ENCODE assay signal across 23 cellular contexts in the genomic region with DNA sequence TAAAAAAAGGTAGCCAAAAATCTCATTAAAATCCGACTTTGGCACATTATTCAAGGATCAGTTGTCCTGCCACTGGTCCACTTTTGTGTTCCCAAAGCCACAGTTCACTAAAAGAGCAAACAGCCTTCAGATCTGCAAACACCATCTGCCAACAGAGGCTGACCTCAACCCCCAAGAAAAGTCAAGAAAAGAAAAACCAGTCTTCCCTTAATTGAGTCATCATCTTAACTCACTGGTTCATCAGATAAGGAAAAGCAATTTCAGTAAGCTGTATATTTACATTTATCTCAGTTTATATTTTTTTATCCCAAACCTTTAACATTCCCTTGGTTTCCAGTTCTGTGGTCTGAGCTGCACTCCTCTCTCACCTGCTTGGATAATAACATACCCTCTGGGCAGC. TPM values are rescaled to one million over a fixed set of nuclear protein-coding genes. Genes with fewer than 3 reads are reported as not detected.
DNase-seq lines count a peak whose midpoint lies in the region; ATAC-seq, FAIRE-seq and TF ChIP-seq lines count a peak whose summit lies in the region.
"Had no signal": no experiment of that assay in that cellular context is flagged by ENCODE, and none has a peak within 500 bp of the region (broad histone marks: within the 10 kb centered on the region; RNA-seq: fewer than 3 reads in every experiment).

No MANE protein-coding gene starts in this region.

- no peaks in the 10 kb centered on the region for H3K27me3 Mint-ChIP-seq in type B pancreatic cell

- TF ChIP-seq EP300 in suprapubic skin (IDR thresholded peaks at IDR 0.05), result no peak

- TF ChIP-seq POLR2A in heart left ventricle (IDR thresholded peaks at IDR 0.05) (no peak), suprapubic skin (IDR thresholded peaks at IDR 0.05) (no peak)

- H3K4me1 ChIP-seq in small intestine (ENCODE audit: control insufficient read depth in 2 of 2, insufficient read depth in 1 of 2, low read depth in 1 of 2, low read length in 1 of 2) (no peaks in the 10 kb centered on the region), heart left ventricle (peaks cover 0 to 9% (median 0%) of the 10 kb centered on the region in 12 donors), suprapubic skin (no peaks in the 10 kb centered on the region)
- H3K4me1 ChIP-seq: prostate gland, SJCRH30 had no signal

- TF ChIP-seq CTCF in choroid plexus epithelial cell (conservative IDR thresholded peaks at IDR 0.05; ENCODE audit: low read depth, low read length) (no peak), type B pancreatic cell (conservative IDR thresholded peaks at IDR 0.05) (no peak), heart left ventricle (IDR thresholded peaks at IDR 0.05) (no peak), suprapubic skin (IDR thresholded peaks at IDR 0.05) (no peak)

- peaks cover 6% of the 10 kb centered on the region for H3K9me3 Mint-ChIP-seq in type B pancreatic cell
- H3K9me3 Mint-ChIP-seq: endodermal cell had no signal

- intact Hi-C loops in heart left ventricle (cut with DNase I), result no loop called here

- peak overlapping the region; percentile 12 for H3K27ac Mint-ChIP-seq in type B pancreatic cell
- H3K27ac Mint-ChIP-seq: CD14-positive monocyte, endodermal cell, nephron progenitor cell had no signal

- H3K36me3 ChIP-seq in small intestine (ENCODE audit: control insufficient read depth in 2 of 2, insufficient read depth in 2 of 2, low read length in 2 of 2) (no peaks in the 10 kb centered on the region), heart left ventricle (no peaks in the 10 kb centered on the region), suprapubic skin (no peaks in the 10 kb centered on the region)
- H3K36me3 ChIP-seq: prostate gland had no signal

- H3K9me3 ChIP-seq in small intestine (ENCODE audit: control insufficient read depth, low read depth), result no peaks in the 10 kb centered on the region
- no peaks in the 10 kb centered on the region for H3K9me3 ChIP-seq in heart left ventricle
- no peaks in the 10 kb centered on the region for H3K9me3 ChIP-seq in suprapubic skin
- H3K9me3 ChIP-seq: prostate gland had no signal

- H3K4me3 Mint-ChIP-seq in type B pancreatic cell, result no peak overlapping the region
- H3K4me3 Mint-ChIP-seq: CD14-positive monocyte, endodermal cell, nephron progenitor cell had no signal

- H3K4me3 ChIP-seq in choroid plexus epithelial cell (ENCODE audit: low read depth, low read length) (no peak overlapping the region), small intestine (ENCODE audit: low read depth in 1 of 2, low read length in 2 of 2) (no peak overlapping the region), heart left ventricle (no peak overlapping the region), suprapubic skin (no peak overlapping the region)
- H3K4me3 ChIP-seq: prostate gland, SJCRH30 had no signal

- FAIRE-seq in small intestine (lab: Jason Lieb, UNC), result no peak
- FAIRE-seq: A204.1, HepG2, keratinocyte had no signal

- WGBS in small intestine, 3 donors, result 52 to 68% (median 64%) methylated on average over 1 of the region's 1 CpG
- 74 to 86% (median 84%) methylated on average over 1 of the region's 1 CpG for WGBS in heart left ventricle, 4 donors
- 70% methylated on average over 1 of the region's 1 CpG for WGBS in suprapubic skin

- H3K27ac ChIP-seq in small intestine (ENCODE audit: low read depth in 1 of 2, low read length in 1 of 2) (no peak overlapping the region), heart left ventricle (no peak overlapping the region), suprapubic skin (no peak overlapping the region)
- H3K27ac ChIP-seq: SJCRH30 had no signal

- ATAC-seq in heart left ventricle, result no peak
- ATAC-seq: HepG2 had no signal

- peaks cover 4% of the 10 kb centered on the region for H3K36me3 Mint-ChIP-seq in type B pancreatic cell
- H3K36me3 Mint-ChIP-seq: CD14-positive monocyte had no signal

- H3K27me3 ChIP-seq in small intestine (ENCODE audit: control insufficient read depth in 2 of 2, insufficient read depth in 2 of 2, low read length in 2 of 2) (no peaks in the 10 kb centered on the region), heart left ventricle (no peaks in the 10 kb centered on the region), suprapubic skin (no peaks in the 10 kb centered on the region)
- H3K27me3 ChIP-seq: SJCRH30 had no signal

- H3K4me1 Mint-ChIP-seq in type B pancreatic cell (ENCODE audit: unreplicated experiment), result peaks cover 30% of the 10 kb centered on the region
- H3K4me1 Mint-ChIP-seq: CD14-positive monocyte had no signal

- DNase-seq in DMS53 (lab: John Stamatoyannopoulos, UW) (peak; percentile 41), DMS53 treated with DMSO at 0.1 percent for 48 hours (lab: John Stamatoyannopoulos, UW; ENCODE audit: unreplicated experiment) (no peak), NCI-H69 (lab: John Stamatoyannopoulos, UW) (peak; percentile 78), choroid plexus epithelial cell (ENCODE audit: low read depth) (peak; percentile 36), type B pancreatic cell (ENCODE audit: extremely low spot score, unreplicated experiment) (no peak), small intestine (no peak), heart left ventricle (no peak), suprapubic skin (ENCODE audit: low spot score in 2 of 2) (no peak)
- DNase-seq: activated effector memory CD4-positive, alpha-beta T cell treated with anti-CD3 and anti-CD28 coated beads, Interleukin-2, amount 50 U/mL, for 16 hours; amygdala; endodermal cell; hippocampal formation; NCI-H2029; NCI-H510A; nephron progenitor cell; SJCRH30; substantia nigra had no signal

RNA-seq across cellular contexts. Expression of gene RASEF, which starts 21.2 kb away (rescaled TPM):
- total RNA-seq in type B pancreatic cell (ENCODE audit: low replicate concordance) (10.0 and 23.3 TPM in 2 replicates), heart left ventricle (under 1 TPM in 6 of 9 donors, not detected in 3; 0.05 to 0.20 (median 0.09) TPM), suprapubic skin (1 to 10 TPM; 3.4 to 6.2 (median 4.8) TPM)
- polyA plus RNA-seq in small intestine (1 to 10 TPM; 2.2 to 5.1 (median 4.2) TPM), heart left ventricle (under 1 TPM in 1 of 2 donors, not detected in 1; 0.08 TPM)
- total RNA-seq: T-helper 2 cell treated with Interferon-gamma antibody and Interleukin-4, amounts not matched to agents 100 ng/mL and 5 ng/mL, for 36 hours had no signal
- polyA plus RNA-seq: CD14-positive monocyte, HepG2 had no signal

Comparison
In these comparisons a context has a peak if more than half of its experiments do, and no peak if none do; other contexts are left out.
1. DNase-seq: peak in DMS53 (single experiment), NCI-H69 (single experiment) and choroid plexus epithelial cell (single experiment); none in DMS53 treated with DMSO at 0.1 percent for 48 hours (single experiment), type B pancreatic cell (single experiment), small intestine (single experiment), heart left ventricle (0 of 5) and suprapubic skin (0 of 2).